ENCODE assay signal across 9 cellular contexts in genomic region chr20:57265649-57266250, GRCh38. TPM values are rescaled to one million over a fixed set of nuclear protein-coding genes. Genes with fewer than 3 reads are reported as not detected.
DNase-seq lines count a peak whose midpoint lies in the region; ATAC-seq and TF ChIP-seq lines count a peak whose summit lies in the region.
"Had no signal": no experiment of that assay in that cellular context is flagged by ENCODE, and none has a peak within 500 bp of the region (broad histone marks: within the 10 kb centered on the region; RNA-seq: fewer than 3 reads in every experiment).

No MANE protein-coding gene starts in this region.

- no peak for ATAC-seq in GM19328 (IDR thresholded peaks at IDR 0.05; ENCODE audit: unreplicated experiment)

- peak overlapping the region; percentile 81 to 90 for H3K4me3 Mint-ChIP-seq in H9

- peaks cover 49% of the 10 kb centered on the region for H3K27me3 ChIP-seq in H9 (ENCODE audit: insufficient read depth, low read length)
- H3K27me3 ChIP-seq in WERI-Rb-1 (ENCODE audit: insufficient read depth, low read depth, severe bottlenecking) = peaks cover 61% of the 10 kb centered on the region
- H3K27me3 ChIP-seq in iPS-18a (ENCODE audit: control insufficient read depth, insufficient read depth, low read length) = peaks cover 95% of the 10 kb centered on the region

- no peak overlapping the region for H3K27ac Mint-ChIP-seq in H9

- no peak overlapping the region for H3K56ac ChIP-seq in H9 (ENCODE audit: insufficient read length, low read depth, low read length)

- H3K9ac ChIP-seq in H9 (ENCODE audit: extremely low read depth, insufficient read length, low read length) (peak overlapping the region; percentile 15), iPS-18a (ENCODE audit: low read length) (peak overlapping the region; percentile 32)

- TF ChIP-seq CTCF in H9 (conservative IDR thresholded peaks at IDR 0.05) (no peak), WERI-Rb-1 (IDR thresholded peaks at IDR 0.05; ENCODE audit: low read depth, low read length) (no peak)

- no peak overlapping the region for H4K8ac ChIP-seq in H9 (replicated peaks; ENCODE audit: insufficient read length, low read depth, low read length)

- H3K9me3 ChIP-seq in H9 (ENCODE audit: control insufficient read depth, low read depth, low read length) = no peaks in the 10 kb centered on the region
- no peaks in the 10 kb centered on the region for H3K9me3 ChIP-seq in WERI-Rb-1 (ENCODE audit: severe bottlenecking)
- H3K9me3 ChIP-seq in iPS-18a (ENCODE audit: control insufficient read depth, low read depth, low read length) = no peaks in the 10 kb centered on the region

- peak overlapping the region; percentile 62 for H3K4me2 ChIP-seq in H9 (ENCODE audit: insufficient read depth, insufficient read length, low read length)

- peaks cover 19% of the 10 kb centered on the region for H3K4me1 ChIP-seq in H9 (ENCODE audit: insufficient read depth, low read length)
- H3K4me1 ChIP-seq in iPS-18a (ENCODE audit: control insufficient read depth, low read depth, low read length) = peaks cover 55% of the 10 kb centered on the region

- peak overlapping the region; percentile 30 for H3K4me3 ChIP-seq in WERI-Rb-1 (ENCODE audit: low read depth, low read length)
- H3K4me3 ChIP-seq in iPS-18a (ENCODE audit: low read length) = peak overlapping the region; percentile 66
- peak overlapping the region; percentile 17 to 58 (median 45) for H3K4me3 ChIP-seq in skin epidermis

- no peak overlapping the region for H2BK120ac ChIP-seq in H9 (ENCODE audit: low read depth, low read length, poor library complexity, severe bottlenecking)

- H3K23me2 ChIP-seq in H9 (ENCODE audit: insufficient read length, low read depth, low read length, poor library complexity, severe bottlenecking) = peaks cover 17% of the 10 kb centered on the region

- no peaks in the 10 kb centered on the region for H3K79me1 ChIP-seq in H9 (ENCODE audit: insufficient read depth, low read depth, low read length, poor library complexity, severe bottlenecking)

- no peak overlapping the region for H3K4ac ChIP-seq in H9 (ENCODE audit: low read depth, low read length)

- no peaks in the 10 kb centered on the region for H3K36me3 Mint-ChIP-seq in H9 (ENCODE audit: insufficient read depth in 1 of 3, low read depth in 3 of 3)

- H2BK20ac ChIP-seq in H9 (ENCODE audit: low read depth, low read length, poor library complexity, severe bottlenecking) = no peak overlapping the region

- H4K20me1 ChIP-seq in H9 (ENCODE audit: control insufficient read depth, insufficient read depth, insufficient read length) = no peaks in the 10 kb centered on the region

- no peak overlapping the region for H2BK12ac ChIP-seq in H9 (ENCODE audit: insufficient read length, low read depth, low read length)

- H3K9me3 Mint-ChIP-seq in H9 = no peaks in the 10 kb centered on the region; a peak in 2 of 5 replicates

- H3K27me3 Mint-ChIP-seq in H9 (ENCODE audit: low read depth) = peaks cover 67% of the 10 kb centered on the region

- no peak overlapping the region for H3K23ac ChIP-seq in H9 (ENCODE audit: insufficient read length, low read depth, low read length)

- H3K36me3 ChIP-seq in WERI-Rb-1 (no peaks in the 10 kb centered on the region), iPS-18a (ENCODE audit: control insufficient read depth, low read depth, low read length) (no peaks in the 10 kb centered on the region)

- H2AFZ ChIP-seq in H9 (ENCODE audit: low read length) = no peak overlapping the region

- H3K18ac ChIP-seq in H9 (ENCODE audit: insufficient read length, low read depth, low read length) = peak overlapping the region; percentile 77

- no peak overlapping the region for H2BK15ac ChIP-seq in H9 (ENCODE audit: low read depth, low read length)

- H3K79me2 ChIP-seq in H9 (ENCODE audit: insufficient read depth, low read length) = no peaks in the 10 kb centered on the region

- peak; percentile 50 for DNase-seq in H9
- DNase-seq in WERI-Rb-1 = peak; percentile 33
- DNase-seq in activated CD8-positive, alpha-beta memory T cell treated with anti-CD3 and anti-CD28 coated beads, Interleukin-2, amount 50 U/mL, for 48 hours = no peak
- no peak for DNase-seq in NCI-H2081 treated with DMSO at 0.1 percent for 48 hours (lab: John Stamatoyannopoulos, UW)
- DNase-seq in AG08395 (ENCODE audit: low spot score) = no peak
- DNase-seq: activated CD4-positive, alpha-beta T cell treated with anti-CD3 and anti-CD28 coated beads, Interleukin-2, amount 50 U/mL, for 48 hours had no signal

- peaks cover 70 to 76% of the 10 kb centered on the region in 2 experiments for H3K4me1 Mint-ChIP-seq in H9

- H4K5ac ChIP-seq in H9 (ENCODE audit: insufficient read length, low read depth, low read length) = no peak overlapping the region

- H3T11ph ChIP-seq in H9 (ENCODE audit: low read length) = no peak overlapping the region

- H3K14ac ChIP-seq in H9 (ENCODE audit: insufficient read depth, low read length) = peak overlapping the region; percentile 84

- H4K91ac ChIP-seq in H9 (ENCODE audit: insufficient read length, low read depth, low read length) = no peak overlapping the region

- WGBS in H9 (ENCODE audit: extremely low coverage, insufficient read length, low lambda C conversion rate) = no CpG with 5 or more reads among the region's 62 CpGs

- H3K27ac ChIP-seq in H9 (ENCODE audit: insufficient read length, low read depth, low read length) = no peak overlapping the region
- H3K27ac ChIP-seq in WERI-Rb-1 = no peak overlapping the region
- no peak overlapping the region for H3K27ac ChIP-seq in iPS-18a (ENCODE audit: low read length)
- peak overlapping the region in 14 of 21 experiments; percentile 9 to 70 (median 42) for H3K27ac ChIP-seq in skin epidermis

- no peak overlapping the region for H2BK5ac ChIP-seq in H9 (ENCODE audit: insufficient read length, low read length)

- H2AK5ac ChIP-seq in H9 (ENCODE audit: insufficient read length, low read length) = no peak overlapping the region

RNA-seq across cellular contexts. Expression of gene BMP7, which starts 0.7 kb away (rescaled TPM):
- 17.7 and 19.6 TPM in 2 replicates for total RNA-seq in H9 (2021)

Comparison
In these comparisons a context has a peak if more than half of its experiments do, and no peak if none do; other contexts are left out.
1. DNase-seq: peak in H9 (single experiment) and WERI-Rb-1 (single experiment); none in activated CD8-positive, alpha-beta memory T cell treated with anti-CD3 and anti-CD28 coated beads, Interleukin-2, amount 50 U/mL, for 48 hours (single experiment), NCI-H2081 treated with DMSO at 0.1 percent for 48 hours (single experiment) and AG08395 (single experiment).
2. H3K27ac ChIP-seq: peak in skin epidermis (14 of 21); none in H9 (single experiment), WERI-Rb-1 (single experiment) and iPS-18a (single experiment).
3. Peak in every context shown above with its lines, with median percentiles within 50 percentile points of each other: H3K4me3 ChIP-seq.